Comparison of ENCODE assay signal across 35 cellular contexts in genomic region chr17:4295686-4296085, GRCh38.
"Had no signal": no experiment of that assay in that cellular context is flagged by ENCODE, and none has a peak within 500 bp of the region (broad histone marks: within the 10 kb centered on the region; RNA-seq: fewer than 3 reads in every experiment).

No MANE protein-coding gene starts in this region.

- DNase-seq: activated B cell treated with CpG ODN at 0.5 μM for 24 hours; activated CD4-positive, alpha-beta memory T cell treated with anti-CD3 and anti-CD28 coated beads for 36 hours; activated CD4-positive, alpha-beta T cell treated with anti-CD3 and anti-CD28 coated beads for 4 hours; activated CD4-positive, alpha-beta T cell treated with anti-CD3 and anti-CD28 coated beads, Interleukin-2, amount 50 U/mL, for 1 hour; activated CD4-positive, CD25-positive, alpha-beta regulatory T cell treated with anti-CD3 and anti-CD28 coated beads, Interleukin-2, amount 50 U/mL, for 72 hours; activated CD8-positive, alpha-beta memory T cell treated with anti-CD3 and anti-CD28 coated beads, Interleukin-2, amount 50 U/mL, for 4 hours; activated gamma-delta T cell treated with Interleukin-2 at 50 U/mL for 16 hours; activated naive CD4-positive, alpha-beta T cell treated with anti-CD3 and anti-CD28 coated beads for 36 hours; activated T-cell treated with anti-CD3 and anti-CD28 coated beads for 4 hours; activated T-cell treated with anti-CD3 and anti-CD28 coated beads, Interleukin-2, amount 50 U/mL, for 4 hours; adrenal gland; body of pancreas; caudate nucleus; Kasumi-1; KBM-7; MG63; MV-4-11; NCI-H1092; NCI-H1694; NCI-H1930; NCI-H2081 treated with DMSO at 0.1 percent for 48 hours; NCI-H345; NCI-H524 treated with DMSO at 0.1 percent for 48 hours; OCI-M1; RPMI8226; SHP77 treated with DMSO at 0.1 percent for 48 hours; SW 1271; T-helper 1 cell; T-helper 2 cell; T-helper 9 cell had no signal

- H3K4me1 ChIP-seq: body of pancreas, breast epithelium had no signal

- H3K9me3 ChIP-seq: adrenal gland, body of pancreas, breast epithelium, MG63 had no signal

- H3K36me3 ChIP-seq: breast epithelium had no signal

- H3K27ac ChIP-seq: adrenal gland, body of pancreas, breast epithelium, VCaP had no signal

- H3K27me3 Mint-ChIP-seq: activated B cell treated with CpG ODN at 0.5 μM for 24 hours; activated CD4-positive, alpha-beta memory T cell treated with anti-CD3 and anti-CD28 coated beads for 36 hours; IgD-negative memory B cell had no signal

- H3K4me3 ChIP-seq: adrenal gland, body of pancreas, breast epithelium, MG63 had no signal

- H3K27ac Mint-ChIP-seq: activated B cell treated with CpG ODN at 0.5 μM for 24 hours; activated CD4-positive, alpha-beta memory T cell treated with anti-CD3 and anti-CD28 coated beads for 36 hours; activated naive CD4-positive, alpha-beta T cell treated with anti-CD3 and anti-CD28 coated beads for 36 hours; activated T-helper 1 cell treated with anti-CD3 and anti-CD28 coated beads, Interleukin-12 subunit alpha, Interleukin-12 subunit beta, Interleukin-2, Interleukin-4 antibody, amounts not matched to agents 30 ng/mL and 10 ng/mL and 1 ng/mL, durations not matched to agents 14 hours and 24 hours and 36 hours had no signal

- H3K27me3 ChIP-seq: adrenal gland, body of pancreas, breast epithelium, MG63 had no signal

- H3K4me3 Mint-ChIP-seq: activated B cell treated with CpG ODN at 0.5 μM for 24 hours; activated CD4-positive, alpha-beta memory T cell treated with anti-CD3 and anti-CD28 coated beads for 36 hours; activated naive CD4-positive, alpha-beta T cell treated with anti-CD3 and anti-CD28 coated beads for 36 hours; activated T-cell treated with anti-CD3 and anti-CD28 coated beads, Interleukin-2, amount 50 U/mL, for 4 hours; activated T-helper 1 cell treated with anti-CD3 and anti-CD28 coated beads, Interleukin-12 subunit alpha, Interleukin-12 subunit beta, Interleukin-2, Interleukin-4 antibody, amounts not matched to agents 30 ng/mL and 10 ng/mL and 1 ng/mL, durations not matched to agents 14 hours and 24 hours and 36 hours had no signal

- H3K9me3 Mint-ChIP-seq: activated B cell treated with CpG ODN at 0.5 μM for 24 hours; activated CD4-positive, alpha-beta memory T cell treated with anti-CD3 and anti-CD28 coated beads for 36 hours; activated naive CD4-positive, alpha-beta T cell treated with anti-CD3 and anti-CD28 coated beads for 36 hours; activated naive CD4-positive, alpha-beta T cell treated with anti-CD3 and anti-CD28 coated beads, Interleukin-2, amount 50 U/mL, for 72 hours; activated T-cell treated with anti-CD3 and anti-CD28 coated beads, Interleukin-2, amount 50 U/mL, for 4 hours; activated T-helper 1 cell treated with anti-CD3 and anti-CD28 coated beads, Interleukin-12 subunit alpha, Interleukin-12 subunit beta, Interleukin-2, Interleukin-4 antibody, amounts not matched to agents 30 ng/mL and 10 ng/mL and 1 ng/mL, durations not matched to agents 14 hours and 24 hours and 36 hours; IgD-negative memory B cell had no signal
